12 cellular contexts compared by ENCODE assay signal in genomic region chr15:83285979-83286553, GRCh38. TPM values are rescaled to one million over a fixed set of nuclear protein-coding genes. Genes with fewer than 3 reads are reported as not detected.
DNase-seq lines count a peak whose midpoint lies in the region; ATAC-seq lines count a peak whose summit lies in the region.
"Had no signal": no experiment of that assay in that cellular context is flagged by ENCODE, and none has a peak within 500 bp of the region (broad histone marks: within the 10 kb centered on the region; RNA-seq: fewer than 3 reads in every experiment).

No MANE protein-coding gene starts in this region.

- no peaks in the 10 kb centered on the region for H3K79me1 ChIP-seq in mesendoderm (ENCODE audit: low read length)

- H3K27me3 Mint-ChIP-seq in central memory CD8-positive, alpha-beta T cell, result peaks cover 62% of the 10 kb centered on the region

- ATAC-seq in central memory CD8-positive, alpha-beta T cell (replicated peaks; ENCODE audit: extremely low read depth, poor library complexity, severe bottlenecking), result no peak

- DNase-seq in AG08395 (ENCODE audit: low spot score), result peak; percentile 83
- peak; percentile 90 for DNase-seq in HT1080 (ENCODE audit: low read depth)
- no peak for DNase-seq in central memory CD8-positive, alpha-beta T cell (ENCODE audit: low spot score in 2 of 2)
- DNase-seq in mesendoderm, result peak; percentile 95
- DNase-seq in anterior cingulate cortex (lab: John Stamatoyannopoulos, UW), result no peak
- DNase-seq in UCSD-AML1 (lab: John Stamatoyannopoulos, UW; ENCODE audit: unreplicated experiment), result no peak
- DNase-seq in NCI-H1436 treated with DMSO at 0.1 percent for 48 hours (lab: John Stamatoyannopoulos, UW), result no peak
- no peak for DNase-seq in NCI-H146 treated with DMSO at 0.1 percent for 48 hours (lab: John Stamatoyannopoulos, UW; ENCODE audit: unreplicated experiment)
- DNase-seq: CD4-positive, CD25-positive, alpha-beta regulatory T cell; NCI-H2107; SHP77 had no signal

- H3K4me1 ChIP-seq in mesendoderm (ENCODE audit: control insufficient read depth, low read depth, low read length), result no peaks in the 10 kb centered on the region

- H3K4me3 Mint-ChIP-seq in central memory CD8-positive, alpha-beta T cell, result peak overlapping the region; percentile 26

- H3K18ac ChIP-seq in mesendoderm (ENCODE audit: low read length), result no peak overlapping the region

- no peak overlapping the region for H2BK5ac ChIP-seq in mesendoderm (ENCODE audit: low read length)

- H3K4me2 ChIP-seq in mesendoderm (ENCODE audit: low read length), result no peak overlapping the region

- no CpG with 5 or more reads among the region's 9 CpGs for WGBS in mesendoderm (ENCODE audit: extremely low coverage, insufficient coverage, low lambda C conversion rate)

- H2AK5ac ChIP-seq in mesendoderm (ENCODE audit: low read length), result no peak overlapping the region

- H3K27ac Mint-ChIP-seq in central memory CD8-positive, alpha-beta T cell (ENCODE audit: low read depth), result no peak overlapping the region
- H3K27ac Mint-ChIP-seq: CD4-positive, CD25-positive, alpha-beta regulatory T cell had no signal

- H3K4me1 Mint-ChIP-seq in central memory CD8-positive, alpha-beta T cell, result no peaks in the 10 kb centered on the region

- no peak overlapping the region for H3K23ac ChIP-seq in mesendoderm (ENCODE audit: low read length)

- no peak overlapping the region for H2BK120ac ChIP-seq in mesendoderm (ENCODE audit: low read depth, low read length)

- H4K8ac ChIP-seq in mesendoderm (ENCODE audit: low read depth, low read length), result no peak overlapping the region

- H3K9ac ChIP-seq in mesendoderm (ENCODE audit: low read length), result no peak overlapping the region

- no peak overlapping the region for H4K5ac ChIP-seq in mesendoderm (ENCODE audit: low read length)

- H3K79me2 ChIP-seq in mesendoderm (ENCODE audit: control insufficient read depth, insufficient read depth, low read length), result no peaks in the 10 kb centered on the region

- no peak overlapping the region for H3K4me3 ChIP-seq in mesendoderm (ENCODE audit: low read length)

- no peaks in the 10 kb centered on the region for H3K36me3 ChIP-seq in mesendoderm (ENCODE audit: control insufficient read depth, insufficient read depth, low read length)

- no peak overlapping the region for H3K27ac ChIP-seq in mesendoderm (ENCODE audit: low read depth, low read length)

- no peaks in the 10 kb centered on the region for H3K36me3 Mint-ChIP-seq in central memory CD8-positive, alpha-beta T cell (ENCODE audit: insufficient read depth)
- H3K36me3 Mint-ChIP-seq: CD4-positive, CD25-positive, alpha-beta regulatory T cell had no signal

- no peak overlapping the region for H3K56ac ChIP-seq in mesendoderm (ENCODE audit: low read length)

- H3K27me3 ChIP-seq in mesendoderm (ENCODE audit: insufficient read depth, low read length, poor library complexity), result peaks cover 22% of the 10 kb centered on the region

- no peak overlapping the region for H3K4ac ChIP-seq in mesendoderm (ENCODE audit: low read depth, low read length)

- H2BK15ac ChIP-seq in mesendoderm (replicated peaks; ENCODE audit: low read depth), result no peak overlapping the region

- no peaks in the 10 kb centered on the region for H3K9me3 Mint-ChIP-seq in central memory CD8-positive, alpha-beta T cell

RNA-seq across cellular contexts. Expression of gene BNC1, which starts 1.6 kb away (rescaled TPM):
- 14.8 and 18.1 TPM in 2 replicates for total RNA-seq in HT1080 (2014; rRNA removed; shearing (Covaris generic))
- 14.8 and 16.8 TPM in 2 replicates for polyA plus RNA-seq in HT1080 (2015; cell fraction: cytosol; rRNA removed)
- polyA plus RNA-seq in HT1080 (2015; cell fraction: nucleus; rRNA removed), result 14.2 and 14.3 TPM in 2 replicates
- polyA plus RNA-seq in mesendoderm (2013, experiment 1 of 2), result 0.06 TPM
- 0.08 TPM for polyA plus RNA-seq in mesendoderm (2013, experiment 2 of 2)
- total RNA-seq: activated CD8-positive, alpha-beta memory T cell treated with anti-CD3 and anti-CD28 coated beads for 36 hours; CD4-positive, CD25-positive, alpha-beta regulatory T cell had no signal
- polyA plus RNA-seq: CD4-positive, CD25-positive, alpha-beta regulatory T cell had no signal

Comparison
In these comparisons a context has a peak if more than half of its experiments do, and no peak if none do; other contexts are left out.
1. DNase-seq: peak in AG08395 (single experiment), HT1080 (single experiment) and mesendoderm (single experiment); none in central memory CD8-positive, alpha-beta T cell (0 of 2), anterior cingulate cortex (0 of 58), UCSD-AML1 (single experiment), NCI-H1436 treated with DMSO at 0.1 percent for 48 hours (single experiment) and NCI-H146 treated with DMSO at 0.1 percent for 48 hours (single experiment).